10 cellular contexts compared by ENCODE assay signal in genomic region chr10:102781089-102781920, GRCh38. TPM values are rescaled to one million over a fixed set of nuclear protein-coding genes. Genes with fewer than 3 reads are reported as not detected.
DNase-seq lines count a peak whose midpoint lies in the region; ATAC-seq and TF ChIP-seq lines count a peak whose summit lies in the region.
"Had no signal": no experiment of that assay in that cellular context is flagged by ENCODE, and none has a peak within 500 bp of the region (broad histone marks: within the 10 kb centered on the region; RNA-seq: fewer than 3 reads in every experiment).

No MANE protein-coding gene starts in this region.

- no peak for DNase-seq in RWPE2 (ENCODE audit: low spot score)
- no peak for DNase-seq in esophagus squamous epithelium (lab: John Stamatoyannopoulos, UW)
- peak in 4 of 5 donors; percentile 37 to 59 (median 49) for DNase-seq in ovary
- no peak for DNase-seq in islet precursor cell
- no peak for DNase-seq in SW480 (ENCODE audit: low spot score)
- DNase-seq in activated naive CD4-positive, alpha-beta T cell treated with Interleukin-2 at 50 U/mL for 16 hours, result no peak
- DNase-seq in NOMO-1 treated with DMSO at 0.1 percent for 48 hours (lab: John Stamatoyannopoulos, UW; ENCODE audit: unreplicated experiment), result no peak
- DNase-seq: AML-193 had no signal

- TF ChIP-seq EP300 in ovary (IDR thresholded peaks at IDR 0.05), result no peak

- no peak for ATAC-seq in RWPE2 (ENCODE audit: low read depth)

- H3K4me3 ChIP-seq in ACC112 (ENCODE audit: low read depth, low read length), result no peak overlapping the region
- H3K4me3 ChIP-seq in RWPE2 (ENCODE audit: severe bottlenecking), result no peak overlapping the region
- H3K4me3 ChIP-seq in esophagus squamous epithelium, result no peak overlapping the region
- H3K4me3 ChIP-seq in ovary, result no peak overlapping the region

- TF ChIP-seq CTCF in RWPE2 (IDR thresholded peaks at IDR 0.05; ENCODE audit: poor library complexity, severe bottlenecking) (no peak), esophagus squamous epithelium (IDR thresholded peaks at IDR 0.05) (no peak), ovary (IDR thresholded peaks at IDR 0.05) (no peak)

- WGBS in esophagus squamous epithelium, 2 donors, result 42 to 56% methylated on average over 4 to 5 of the region's 8 CpGs
- WGBS in ovary, 3 donors, result 22 to 30% (median 26%) methylated on average over 8 of the region's 8 CpGs

- H2AFZ ChIP-seq in ACC112 (ENCODE audit: low read length, unreplicated experiment), result no peak overlapping the region

- no peaks in the 10 kb centered on the region for H3K36me3 ChIP-seq in ACC112 (ENCODE audit: insufficient read depth, low read length)
- no peaks in the 10 kb centered on the region for H3K36me3 ChIP-seq in RWPE2 (ENCODE audit: low read depth)
- H3K36me3 ChIP-seq in esophagus squamous epithelium, result peaks cover 0 to 6% (median 0%) of the 10 kb centered on the region in 3 donors
- H3K36me3 ChIP-seq in ovary, result no peaks in the 10 kb centered on the region

- intact Hi-C loops in esophagus squamous epithelium (cut with DNase I) (no loop called here), ovary (cut with DNase I) (no loop called here)

- H3K79me2 ChIP-seq in ACC112 (ENCODE audit: control insufficient read depth, insufficient read depth, low read length, unreplicated experiment), result peaks cover 54% of the 10 kb centered on the region

- no peaks in the 10 kb centered on the region for H3K27me3 ChIP-seq in ACC112 (ENCODE audit: insufficient read depth, low read length)
- H3K27me3 ChIP-seq in RWPE2 (ENCODE audit: insufficient read depth, poor library complexity, severe bottlenecking), result no peaks in the 10 kb centered on the region
- peaks cover 0 to 19% (median 0%) of the 10 kb centered on the region in 4 donors for H3K27me3 ChIP-seq in esophagus squamous epithelium
- H3K27me3 ChIP-seq in ovary, result no peaks in the 10 kb centered on the region

- TF ChIP-seq POLR2A in esophagus squamous epithelium (IDR thresholded peaks at IDR 0.05) (no peak), ovary (IDR thresholded peaks at IDR 0.05) (no peak)

- H3K4me1 ChIP-seq in ACC112 (ENCODE audit: control insufficient read depth, insufficient read depth, low read length, unreplicated experiment) (peaks cover 79% of the 10 kb centered on the region), RWPE2 (ENCODE audit: insufficient read depth, poor library complexity, severe bottlenecking) (peaks cover 68% of the 10 kb centered on the region), esophagus squamous epithelium (peaks cover 69 to 100% (median 92%) of the 10 kb centered on the region in 3 donors), ovary (ENCODE audit: insufficient read depth) (peaks cover 41% of the 10 kb centered on the region)

- H3K9me3 ChIP-seq in RWPE2 (ENCODE audit: severe bottlenecking) (no peaks in the 10 kb centered on the region), esophagus squamous epithelium (no peaks in the 10 kb centered on the region), ovary (no peaks in the 10 kb centered on the region)

- H3K27ac ChIP-seq in ACC112 (ENCODE audit: low read depth, low read length), result peak overlapping the region; percentile 96; the same call in 1 of the 2 replicates
- peak overlapping the region; percentile 73 for H3K27ac ChIP-seq in RWPE2 (ENCODE audit: poor library complexity, severe bottlenecking)
- H3K27ac ChIP-seq in esophagus squamous epithelium, result peak overlapping the region; percentile 61 to 89 (median 82)
- peak overlapping the region; percentile 9 to 89 for H3K27ac ChIP-seq in ovary

RNA-seq across cellular contexts. Expression of gene WBP1L, which starts 37.6 kb away (rescaled TPM):
- 10 to 100 TPM; 40.6 to 61.4 (median 49.1) TPM for total RNA-seq in esophagus squamous epithelium
- 10 to 100 TPM; 45.5 to 71.8 (median 51.3) TPM for total RNA-seq in ovary
- 10 to 100 TPM; 40.6 to 46.5 TPM for polyA plus RNA-seq in ovary

RNA-seq across cellular contexts. Expression of gene CYP17A1, which starts 55.9 kb away (rescaled TPM):
- total RNA-seq in esophagus squamous epithelium (not detected), ovary (10 to 100 TPM in 2 of 7 donors, 1 to 10 TPM in 1, under 1 TPM in 3, not detected in 1; 0.40 to 32.1 (median 1.0) TPM)
- polyA plus RNA-seq in ovary, result 100 to 1,000 TPM in 1 of 2 donors, 10 to 100 TPM in 1; 30.8 to 348 TPM
- total RNA-seq: activated CD8-positive, alpha-beta memory T cell treated with anti-CD3 and anti-CD28 coated beads for 36 hours had no signal

Comparison
In these comparisons a context has a peak if more than half of its experiments do, and no peak if none do; other contexts are left out.
1. DNase-seq: peak in ovary (4 of 5); none in RWPE2 (single experiment), esophagus squamous epithelium (single experiment), islet precursor cell (single experiment), SW480 (single experiment), activated naive CD4-positive, alpha-beta T cell treated with Interleukin-2 at 50 U/mL for 16 hours (single experiment) and NOMO-1 treated with DMSO at 0.1 percent for 48 hours (single experiment).
2. Peak in every context shown above with its lines, with median percentiles within 50 percentile points of each other: H3K27ac ChIP-seq.